14 cellular contexts compared by ENCODE assay signal in the genomic region with DNA sequence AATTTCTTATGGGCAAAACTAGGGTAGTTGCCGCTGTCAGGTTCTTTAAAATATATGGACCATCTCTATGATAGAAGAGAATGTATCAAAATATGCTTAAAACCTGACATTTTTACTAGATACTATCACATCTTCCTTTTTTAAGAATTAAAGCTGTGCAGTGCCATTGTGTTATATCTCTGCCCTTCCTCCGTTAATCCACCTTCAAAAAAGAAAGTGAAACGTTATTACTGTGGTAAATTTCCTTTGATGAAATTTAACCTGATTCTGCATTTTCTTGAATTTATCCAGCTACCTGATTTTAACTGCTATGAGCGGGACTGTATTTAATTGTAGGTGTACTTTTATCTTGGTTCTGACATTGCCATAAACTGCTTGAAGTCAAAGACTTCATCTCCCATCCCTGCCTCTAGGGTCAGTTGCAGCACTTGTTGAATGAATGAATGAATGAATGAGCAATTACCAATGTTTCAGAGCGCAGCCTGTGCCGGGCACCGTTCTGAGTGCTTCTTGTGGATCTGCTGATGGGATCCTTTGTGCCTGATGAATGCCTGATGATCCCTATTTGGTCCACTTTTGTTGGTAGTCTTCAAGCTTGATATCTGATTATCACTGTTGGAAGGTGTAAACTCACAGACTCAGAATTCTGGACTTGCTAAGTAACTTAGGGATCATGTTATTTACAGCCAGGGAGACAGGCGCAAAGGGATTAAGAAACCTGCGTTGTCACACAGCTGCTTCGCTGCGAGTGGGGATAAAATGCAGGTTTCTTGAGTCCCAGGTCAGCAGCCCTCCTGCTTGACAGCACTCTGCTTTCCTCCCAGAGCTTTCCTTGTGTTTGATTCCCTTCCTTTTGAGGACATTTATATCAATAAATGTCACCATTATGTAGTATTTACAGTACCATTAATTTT. TPM values are rescaled to one million over a fixed set of nuclear protein-coding genes. Genes with fewer than 3 reads are reported as not detected.
DNase-seq lines count a peak whose midpoint lies in the region; ATAC-seq, FAIRE-seq and TF ChIP-seq lines count a peak whose summit lies in the region.
"Had no signal": no experiment of that assay in that cellular context is flagged by ENCODE, and none has a peak within 500 bp of the region (broad histone marks: within the 10 kb centered on the region; RNA-seq: fewer than 3 reads in every experiment).

No MANE protein-coding gene starts in this region.

- CTCF ChIA-PET in K562 (lab: Yijun Ruan, JAX; ENCODE audit: low intra/inter-chr PET ratio), result interaction anchor here (0.6 kb wide), 1 partner anchor 387 kb away, joined by 4 read pairs; no protein-coding TSS in a partner anchor

- ATAC-seq in right lobe of liver (no peak), K562 (no peak), HG03342 (IDR thresholded peaks at IDR 0.05; ENCODE audit: unreplicated experiment) (no peak)

- H3K9ac ChIP-seq in liver (ENCODE audit: low read depth in 1 of 2, low read length in 2 of 2) (peak overlapping the region in 1 of 2 donors; percentile 56), K562 (ENCODE audit: insufficient read depth in 1 of 2, low read depth in 2 of 2, low read length in 2 of 2) (no peak overlapping the region)

- H3K79me2 ChIP-seq in K562 (ENCODE audit: control insufficient read depth, insufficient read depth, low read length), result no peaks in the 10 kb centered on the region

- no peak for TF ChIP-seq EP300 in K562 (IDR thresholded peaks at IDR 0.05; ENCODE audit: low read length)

- no peaks in the 10 kb centered on the region for H3K9me1 ChIP-seq in K562 (ENCODE audit: control insufficient read depth, insufficient read depth, low read length)

- intact Hi-C loops in right lobe of liver (cut with DNase I) (no loop called here), K562 (cut with micrococcal nuclease) (loop anchor here (2.0 kb wide), 1 partner anchor 18 kb away; no protein-coding TSS in a partner anchor)

- in situ Hi-C loops in K562 (cut with MboI), result no loop called here

- DNase-seq in right lobe of liver, result no peak
- DNase-seq in NCI-H82 treated with DMSO at 0.1 percent for 48 hours (lab: John Stamatoyannopoulos, UW; ENCODE audit: unreplicated experiment), result peak; percentile 74
- DNase-seq in K562 (ENCODE audit: extremely low read depth in 1 of 4, low spot score in 3 of 4), result no peak
- DNase-seq in NCI-H187 (lab: John Stamatoyannopoulos, UW), result no peak
- DNase-seq in mucosa of gallbladder (ENCODE audit: low spot score), result no peak
- no peak for DNase-seq in cerebellar nuclear complex (lab: John Stamatoyannopoulos, UW)
- DNase-seq: DMS153; NCI-H1436; stimulated activated CD4-positive, alpha-beta T cell treated with anti-CD3 and anti-CD28 coated beads, Interleukin-4, amount 100 ng/mL, for 4 hours had no signal

- no peak for TF ChIP-seq CTCF in liver (IDR thresholded peaks at IDR 0.05; ENCODE audit: low read depth, low read length, missing input control)
- no peak for TF ChIP-seq CTCF in right lobe of liver (IDR thresholded peaks at IDR 0.05)
- no peak for TF ChIP-seq CTCF in K562 (IDR thresholded peaks at IDR 0.05 in 2 of 3, conservative IDR thresholded peaks at IDR 0.05 in 1 of 3; ENCODE audit: insufficient read depth in 2 of 3, low read depth in 1 of 3, low read length in 3 of 3)

- WGBS in liver, result 68% methylated on average over 11 of the region's 11 CpGs
- WGBS in right lobe of liver (ENCODE audit: insufficient coverage, low coverage, low lambda C conversion rate, missing lambda C conversion rate), result 53% methylated on average over 10 of the region's 11 CpGs
- WGBS in K562 (ENCODE audit: insufficient coverage, low coverage, missing lambda C conversion rate), result 76% methylated on average over 11 of the region's 11 CpGs

- BruUV-seq in K562 (replicated peaks; lab: Mats Ljungman, UMichigan), result no TSS peak

- H3K4me1 ChIP-seq in liver (ENCODE audit: control insufficient read depth in 4 of 4, insufficient read depth in 4 of 4, low read length in 3 of 4), result peaks cover 0 to 37% (median 12%) of the 10 kb centered on the region in 4 donors
- H3K4me1 ChIP-seq in right lobe of liver, result peaks cover 0 to 20% (median 4%) of the 10 kb centered on the region in 4 donors
- no peaks in the 10 kb centered on the region for H3K4me1 ChIP-seq in K562 (replicated peaks in 1 of 2; ENCODE audit: control insufficient read depth in 2 of 2, insufficient read depth in 2 of 2, low read length in 2 of 2)
- H3K4me1 ChIP-seq: HAP-1, SJSA1 had no signal

- peak; percentile 55 for FAIRE-seq in K562 (lab: Jason Lieb, UNC)

- no peaks in the 10 kb centered on the region for H3K36me3 ChIP-seq in liver (ENCODE audit: control insufficient read depth in 4 of 4, insufficient read depth in 3 of 4, low read depth in 1 of 4, low read length in 3 of 4)
- no peaks in the 10 kb centered on the region for H3K36me3 ChIP-seq in right lobe of liver
- peaks cover 4% of the 10 kb centered on the region; the same call in 1 of the 3 replicates for H3K36me3 ChIP-seq in K562 (ENCODE audit: control insufficient read depth, insufficient read depth, low read length)
- H3K36me3 ChIP-seq: HAP-1 had no signal

- H3K9me3 ChIP-seq in liver (ENCODE audit: control insufficient read depth in 4 of 4, low read length in 3 of 4) (no peaks in the 10 kb centered on the region), right lobe of liver (no peaks in the 10 kb centered on the region), K562 (replicated peaks; ENCODE audit: control insufficient read depth, insufficient read depth, low read depth, low read length) (no peaks in the 10 kb centered on the region)
- H3K9me3 ChIP-seq: HAP-1, SJSA1 had no signal

- TF ChIP-seq RAD21 in liver (IDR thresholded peaks at IDR 0.05) (no peak), K562 (CRISPR knock-in tag; conservative IDR thresholded peaks at IDR 0.05 in 1 of 2, IDR thresholded peaks at IDR 0.05 in 1 of 2) (no peak)

- H3K27ac ChIP-seq in liver (ENCODE audit: low read depth in 1 of 2, low read length in 2 of 2) (peak overlapping the region; percentile 17 to 67), right lobe of liver (peak overlapping the region in 1 of 3 donors; percentile 0), K562 (ENCODE audit: extremely low read depth, low read depth, low read length) (no peak overlapping the region)
- H3K27ac ChIP-seq: epithelial cell of prostate, SJSA1 had no signal

- H4K20me1 ChIP-seq in K562 (replicated peaks; ENCODE audit: control insufficient read depth, insufficient read depth, low read length), result 0 out of 2 replicates have a peak, but pooled peaks cover 4% of the 10 kb centered on the region

- no peak for TF ChIP-seq POLR2A in right lobe of liver (IDR thresholded peaks at IDR 0.05)
- no peak for TF ChIP-seq POLR2A in K562 (conservative IDR thresholded peaks at IDR 0.05)

- H2AFZ ChIP-seq in K562 (ENCODE audit: low read depth, low read length), result no peak overlapping the region

- H3K4me3 ChIP-seq in liver (ENCODE audit: low read depth in 1 of 3, low read length in 3 of 3) (no peak overlapping the region), right lobe of liver (no peak overlapping the region), K562 (no peak overlapping the region)
- H3K4me3 ChIP-seq: HAP-1, SJSA1 had no signal

- H3K27me3 ChIP-seq in liver (ENCODE audit: control insufficient read depth in 4 of 4, insufficient read depth in 4 of 4, low read length in 3 of 4) (no peaks in the 10 kb centered on the region), right lobe of liver (no peaks in the 10 kb centered on the region), K562 (ENCODE audit: control insufficient read depth in 2 of 2, insufficient read depth in 2 of 2, low read length in 2 of 2) (no peaks in the 10 kb centered on the region)
- H3K27me3 ChIP-seq: SJSA1 had no signal

- no peak overlapping the region for H3K4me2 ChIP-seq in K562 (ENCODE audit: insufficient read depth, low read length)

- POLR2A ChIA-PET in K562 (lab: Yijun Ruan, JAX), result no interaction called here

TF ChIP-seq in liver, 16 proteins besides CTCF, POLR2A, EP300 and RAD21 (continues in another document):
- no peak for TF ChIP-seq SP1 (IDR thresholded peaks at IDR 0.05)
- no peak for TF ChIP-seq FOXA2 (IDR thresholded peaks at IDR 0.05)
- TF ChIP-seq EGR1 (IDR thresholded peaks at IDR 0.05; ENCODE audit: low read depth in 2 of 2), result no peak
- no peak for TF ChIP-seq JUND (IDR thresholded peaks at IDR 0.05)

TF ChIP-seq in K562, 482 proteins besides CTCF, POLR2A, EP300 and RAD21:
- peak; percentile 40; the same call in 1 of the 2 replicates for TF ChIP-seq ZNF316 (IDR thresholded peaks at IDR 0.05)
- TF ChIP-seq C11orf30 (IDR thresholded peaks at IDR 0.05; ENCODE audit: low read depth), result 0 out of 2 replicates have a peak, but pooled peaks have one; percentile 20
- no peak for TF ChIP-seq ELF2 (CRISPR knock-in tag; IDR thresholded peaks at IDR 0.05)
- peak; percentile 74; the same call in 1 of the 2 replicates for TF ChIP-seq ZNF24 (IDR thresholded peaks at IDR 0.05)

RNA-seq across cellular contexts. Expression of a gene that starts 30.1 kb away (rescaled TPM):
- total RNA-seq in liver, result 10 to 100 TPM; 11.9 to 20.2 TPM
- polyA plus RNA-seq in liver, result 10 to 100 TPM; 14.6 to 19.7 TPM
- total RNA-seq in right lobe of liver, result 10 to 100 TPM; 14.5 to 45.2 (median 24.1) TPM
- 31.0 and 35.4 TPM in 2 replicates for total RNA-seq in K562 (2011; cell fraction: chromatin; rRNA removed; ENCODE audit: low replicate concordance)
- total RNA-seq in K562 (2011; cell fraction: nucleolus; rRNA removed), result 16.8 and 19.5 TPM in 2 replicates
- total RNA-seq in K562 (2011; cell fraction: nucleoplasm; rRNA removed), result 26.3 and 36.2 TPM in 2 replicates
- total RNA-seq in K562 (2014; rRNA removed), result 39.9 and 42.7 TPM in 2 replicates
- 48.2 and 50.5 TPM in 2 replicates for total RNA-seq in K562 (2014; rRNA removed; fragmentation: Illumina TruSeq; extraction: Trizol)
- total RNA-seq in K562 (2015; rRNA removed; fragmentation: Illumina TruSeq; extraction: Trizol), result 50.2 and 51.6 TPM in 2 replicates
- total RNA-seq in K562 (2021), result 33.6 and 36.5 TPM in 2 replicates
- 59.7 and 81.3 TPM in 2 replicates for polyA plus RNA-seq in K562 (2011; rRNA removed)
- polyA plus RNA-seq in K562 (2011; cell fraction: cytosol; rRNA removed), result 24.1 and 32.1 TPM in 2 replicates
- polyA plus RNA-seq in K562 (2011; cell fraction: nucleus; rRNA removed), result 74.1 and 86.5 TPM in 2 replicates
- polyA plus RNA-seq in K562 (2012), result 38.9 and 44.6 TPM in 2 replicates
- 49.3 and 52.3 TPM in 2 replicates for polyA plus RNA-seq in K562 (2014; fragmentation: Illumina TruSeq; extraction: Trizol)
- polyA plus RNA-seq in K562 (2014; fragmentation: Nextera tagmentation; extraction: Ambion mirVana), result 10 to 100 TPM; 13.8 to 16.6 TPM
- polyA plus RNA-seq in K562 (2014; rRNA removed), result 38.2 and 39.9 TPM in 2 replicates
- 39.9 and 41.4 TPM in 2 replicates for polyA minus RNA-seq in K562 (2011; rRNA and poly(A)+ RNA removed)
- 15.2 and 16.8 TPM in 2 replicates for polyA minus RNA-seq in K562 (2011; cell fraction: cytosol; rRNA and poly(A)+ RNA removed)
- 17.0 and 23.4 TPM in 2 replicates for polyA minus RNA-seq in K562 (2011; cell fraction: nucleus; rRNA and poly(A)+ RNA removed)
- 21.6 TPM for total RNA-seq in mucosa of gallbladder
